8 cellular contexts compared by ENCODE assay signal in the genomic region with DNA sequence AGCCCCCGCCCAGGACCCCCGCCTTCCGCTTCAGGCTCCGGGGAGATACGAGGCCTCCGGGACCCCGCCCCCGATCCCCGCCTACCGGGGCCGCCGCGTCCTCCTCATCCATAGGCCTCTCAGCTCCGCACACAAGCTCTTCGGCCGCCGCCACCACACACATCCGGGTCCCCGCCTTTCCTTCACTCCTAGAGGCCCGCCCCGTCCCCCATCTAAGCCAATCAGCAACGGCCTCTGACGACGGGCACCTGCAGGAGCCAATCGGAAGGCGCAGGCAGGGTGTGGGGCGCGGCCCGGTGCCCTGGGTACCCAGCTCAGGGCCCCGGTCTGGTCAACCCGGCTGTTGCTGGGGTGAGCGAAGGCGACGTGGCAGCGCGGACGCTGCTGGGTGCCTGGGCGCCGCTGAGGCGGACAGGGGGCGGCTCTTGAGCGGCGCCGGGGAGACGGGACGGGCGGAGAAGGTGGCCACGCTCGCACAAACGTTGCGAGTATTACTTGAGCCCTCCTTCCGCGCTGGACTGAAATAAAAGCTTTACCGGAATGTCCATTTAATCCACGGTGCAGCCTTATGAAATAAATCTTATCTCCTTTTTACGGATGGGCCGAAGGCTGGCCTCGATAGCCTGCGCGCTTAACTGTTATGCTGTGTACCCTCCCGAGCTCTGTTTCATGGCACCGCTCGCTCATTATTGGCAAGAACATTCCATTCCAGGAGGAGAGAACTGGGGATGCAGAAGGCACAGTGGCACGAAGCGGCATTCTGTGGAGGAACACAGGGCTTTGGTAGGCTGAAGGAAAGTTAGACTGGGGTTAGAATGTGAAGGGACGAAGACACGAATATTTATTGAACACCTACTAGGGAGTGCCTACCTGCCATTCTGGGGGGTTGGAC. TPM values are rescaled to one million over a fixed set of nuclear protein-coding genes. Genes with fewer than 3 reads are reported as not detected.
DNase-seq lines count a peak whose midpoint lies in the region; TF ChIP-seq lines count a peak whose summit lies in the region.

TSS of gene SPRYD3 (minus strand) at position 165 of the 892 bp plus-strand sequence. CDS start at position 108, 57 bp downstream.

- no peak for TF ChIP-seq EP300 in neural cell (conservative IDR thresholded peaks at IDR 0.05; ENCODE audit: poor library complexity, severe bottlenecking)
- TF ChIP-seq EP300 in stomach (IDR thresholded peaks at IDR 0.05) = no peak

- H3K79me2 ChIP-seq in neural cell (replicated peaks; ENCODE audit: insufficient read depth, low read length) = peaks cover 12% of the 10 kb centered on the region

- DNase-seq in ELF-1 (ENCODE audit: low read depth, low spot score) (peak; percentile 98), H7 (peak; percentile 100), M059J (ENCODE audit: low read depth) (peak; percentile 94), SHP77 (lab: John Stamatoyannopoulos, UW) (peak; percentile 96 to 97), fibroblast of pulmonary artery (ENCODE audit: low read depth) (peak; percentile 96), stomach (peak; percentile 97)
- peak; percentile 96 for DNase-seq in activated effector memory CD4-positive, alpha-beta T cell treated with Interleukin-2 at 50 U/mL for 16 hours

- intact Hi-C loops in stomach (cut with DNase I; ENCODE audit: low total_unique reads) = no loop called here

- H4K20me1 ChIP-seq in neural cell (ENCODE audit: insufficient read depth) = no peaks in the 10 kb centered on the region

- H3K4me3 ChIP-seq in H7 (ENCODE audit: insufficient read depth, low read depth, low read length) (peak within 1 kb of the TSS; percentile 73), fibroblast of pulmonary artery (replicated peaks; ENCODE audit: low read depth, low read length) (peak within 1 kb of the TSS; percentile 69), neural cell (ENCODE audit: low read length) (peak within 1 kb of the TSS; percentile 78), stomach (peak within 1 kb of the TSS; percentile 73 to 85 (median 82))

- H3K9ac ChIP-seq in neural cell (ENCODE audit: low read length) = peak within 1 kb of the TSS; percentile 90

- peak within 1 kb of the TSS; percentile 99 for H2AFZ ChIP-seq in neural cell (ENCODE audit: low read depth, low read length)

- H3K9me3 ChIP-seq in neural cell (ENCODE audit: low read length) (no peaks in the 10 kb centered on the region), stomach (no peaks in the 10 kb centered on the region)

- H3K36me3 ChIP-seq in H7 (replicated peaks; ENCODE audit: control insufficient read depth, insufficient read depth, low read length) = no peaks in the 10 kb centered on the region; the same call in 1 of the 2 replicates
- H3K36me3 ChIP-seq in neural cell (ENCODE audit: insufficient read depth, low read length) = no peaks in the 10 kb centered on the region
- H3K36me3 ChIP-seq in stomach = peaks cover 10 to 31% (median 28%) of the 10 kb centered on the region in 4 donors

- TF ChIP-seq RAD21 in neural cell (conservative IDR thresholded peaks at IDR 0.05) = no peak

- peak in 2 of 4 donors; percentile 13 to 40 for TF ChIP-seq POLR2A in stomach (IDR thresholded peaks at IDR 0.05)

- H3K27me3 ChIP-seq in H7 (ENCODE audit: control insufficient read depth, insufficient read depth, low read length) (peaks cover 10% of the 10 kb centered on the region), neural cell (ENCODE audit: insufficient read depth, low read depth, low read length) (no peaks in the 10 kb centered on the region), stomach (no peaks in the 10 kb centered on the region)

- H3F3A ChIP-seq in neural cell (ENCODE audit: insufficient read depth, low read length, poor library complexity, severe bottlenecking) = peaks cover 4% of the 10 kb centered on the region

- H3K9me2 ChIP-seq in neural cell (ENCODE audit: insufficient read depth, low read length) = no peaks in the 10 kb centered on the region

- H3K4me2 ChIP-seq in neural cell (ENCODE audit: low read length) = peak within 1 kb of the TSS; percentile 84

- H3K27ac ChIP-seq in neural cell (ENCODE audit: low read length) = peak within 1 kb of the TSS; percentile 89
- peak within 1 kb of the TSS; percentile 89 to 95 (median 94) for H3K27ac ChIP-seq in stomach

- TF ChIP-seq CTCF in fibroblast of pulmonary artery (IDR thresholded peaks at IDR 0.05; ENCODE audit: low read length, missing control alignments) (no peak), neural cell (IDR thresholded peaks at IDR 0.05; ENCODE audit: poor library complexity, severe bottlenecking) (peak; percentile 15), stomach (IDR thresholded peaks at IDR 0.05) (no peak)

- WGBS in stomach, 5 donors = 1 to 4% (median 2%) methylated on average over 39 to 67 of the region's 67 CpGs

- H3K4me1 ChIP-seq in stomach = peaks cover 19 to 53% (median 44%) of the 10 kb centered on the region in 4 donors

TF ChIP-seq in neural cell, 6 proteins besides CTCF, POLR2A, EP300 and RAD21:
- peak; percentile 89 for TF ChIP-seq POLR2AphosphoS5 (IDR thresholded peaks at IDR 0.05)
- TF ChIP-seq SMC3 (conservative IDR thresholded peaks at IDR 0.05; ENCODE audit: poor library complexity) = peak; percentile 37
- TF ChIP-seq, protein P1, sequence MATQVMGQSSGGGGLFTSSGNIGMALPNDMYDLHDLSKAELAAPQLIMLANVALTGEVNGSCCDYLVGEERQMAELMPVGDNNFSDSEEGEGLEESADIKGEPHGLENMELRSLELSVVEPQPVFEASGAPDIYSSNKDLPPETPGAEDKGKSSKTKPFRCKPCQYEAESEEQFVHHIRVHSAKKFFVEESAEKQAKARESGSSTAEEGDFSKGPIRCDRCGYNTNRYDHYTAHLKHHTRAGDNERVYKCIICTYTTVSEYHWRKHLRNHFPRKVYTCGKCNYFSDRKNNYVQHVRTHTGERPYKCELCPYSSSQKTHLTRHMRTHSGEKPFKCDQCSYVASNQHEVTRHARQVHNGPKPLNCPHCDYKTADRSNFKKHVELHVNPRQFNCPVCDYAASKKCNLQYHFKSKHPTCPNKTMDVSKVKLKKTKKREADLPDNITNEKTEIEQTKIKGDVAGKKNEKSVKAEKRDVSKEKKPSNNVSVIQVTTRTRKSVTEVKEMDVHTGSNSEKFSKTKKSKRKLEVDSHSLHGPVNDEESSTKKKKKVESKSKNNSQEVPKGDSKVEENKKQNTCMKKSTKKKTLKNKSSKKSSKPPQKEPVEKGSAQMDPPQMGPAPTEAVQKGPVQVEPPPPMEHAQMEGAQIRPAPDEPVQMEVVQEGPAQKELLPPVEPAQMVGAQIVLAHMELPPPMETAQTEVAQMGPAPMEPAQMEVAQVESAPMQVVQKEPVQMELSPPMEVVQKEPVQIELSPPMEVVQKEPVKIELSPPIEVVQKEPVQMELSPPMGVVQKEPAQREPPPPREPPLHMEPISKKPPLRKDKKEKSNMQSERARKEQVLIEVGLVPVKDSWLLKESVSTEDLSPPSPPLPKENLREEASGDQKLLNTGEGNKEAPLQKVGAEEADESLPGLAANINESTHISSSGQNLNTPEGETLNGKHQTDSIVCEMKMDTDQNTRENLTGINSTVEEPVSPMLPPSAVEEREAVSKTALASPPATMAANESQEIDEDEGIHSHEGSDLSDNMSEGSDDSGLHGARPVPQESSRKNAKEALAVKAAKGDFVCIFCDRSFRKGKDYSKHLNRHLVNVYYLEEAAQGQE (IDR thresholded peaks at IDR 0.05; ENCODE audit: borderline replicate concordance) = peak; percentile 62
- TF ChIP-seq EZH2 (IDR thresholded peaks at IDR 0.05; ENCODE audit: borderline replicate concordance, insufficient read depth, low read length, poor library complexity, severe bottlenecking) = no peak
- TF ChIP-seq TAF1 (IDR thresholded peaks at IDR 0.05; ENCODE audit: low read depth) = peak; percentile 61
- peak; percentile 42 for TF ChIP-seq MXI1 (conservative IDR thresholded peaks at IDR 0.05; ENCODE audit: poor library complexity, severe bottlenecking)
TF ChIP-seq in neural cell: peak in this region for 5.

RNA-seq across cellular contexts. Expression of gene SPRYD3, which starts in this region (rescaled TPM):
- 8.3 and 8.7 TPM in 2 replicates for total RNA-seq in H7 (2014; rRNA removed; shearing (Covaris generic))
- 11.2 and 15.4 TPM in 2 replicates for total RNA-seq in M059J (2014; rRNA removed; shearing (Covaris generic))
- polyA plus RNA-seq in neural cell (20.8 and 21.0 TPM in 2 replicates), stomach (10 to 100 TPM; 26.3 to 30.5 (median 29.8) TPM)
- polyA minus RNA-seq in neural cell = 31.4 and 34.6 TPM in 2 replicates
- 10 to 100 TPM; 17.8 to 99.8 (median 50.9) TPM for total RNA-seq in stomach

Comparison
In these comparisons a context has a peak if more than half of its experiments do, and no peak if none do; other contexts are left out.
1. Peak in every context shown above with its lines: DNase-seq, H3K4me3 ChIP-seq and H3K27ac ChIP-seq.